In the genomic region with DNA sequence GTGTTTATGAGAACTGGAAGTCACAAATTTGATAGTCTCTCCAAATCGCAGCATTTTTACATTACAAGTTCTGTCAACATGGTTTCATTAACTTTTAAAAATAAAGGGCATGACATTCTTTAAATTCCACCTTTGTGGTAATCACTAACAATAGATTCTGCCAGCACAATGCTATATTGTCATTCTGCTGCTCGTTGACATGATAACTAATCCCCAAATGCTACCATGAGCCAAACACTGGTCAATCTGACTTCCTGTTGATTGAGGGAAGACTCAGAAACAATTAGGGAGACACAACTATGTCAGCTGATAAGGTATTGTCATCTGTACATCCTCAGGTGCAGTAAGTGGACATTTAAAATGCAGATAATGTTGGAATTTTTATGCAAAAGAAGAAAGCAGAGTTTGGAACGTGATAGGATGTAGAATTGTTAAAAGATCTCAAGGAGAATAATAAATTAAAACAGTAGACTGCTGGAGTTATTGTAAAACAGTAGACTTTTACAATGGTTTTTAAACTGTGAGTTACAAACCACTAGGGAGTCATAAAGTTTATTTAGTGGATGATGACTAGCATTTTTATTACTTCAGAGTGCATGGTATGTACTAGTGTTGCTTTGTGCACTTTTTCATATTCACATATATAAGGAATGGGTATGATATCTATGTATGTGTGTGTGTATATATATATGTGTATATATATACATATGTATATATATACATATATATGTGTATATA, we compare ENCODE assay signal across 31 cellular contexts.
DNase-seq lines count a peak whose midpoint lies in the region; ATAC-seq and TF ChIP-seq lines count a peak whose summit lies in the region.
"Had no signal": no experiment of that assay in that cellular context is flagged by ENCODE, and none has a peak within 500 bp of the region (broad histone marks: within the 10 kb centered on the region; RNA-seq: fewer than 3 reads in every experiment).

No MANE protein-coding gene starts in this region.

- H3K27me3 ChIP-seq in ascending aorta = no peaks in the 10 kb centered on the region
- H3K27me3 ChIP-seq: heart right ventricle, ovary, upper lobe of right lung had no signal

- no peaks in the 10 kb centered on the region for H3K9me3 ChIP-seq in ascending aorta
- H3K9me3 ChIP-seq: ovary, upper lobe of right lung had no signal

- POLR2A ChIA-PET in HEK293T (lab: Yijun Ruan, JAX) = no interaction called here

- H3K4me3 ChIP-seq in ascending aorta = no peak overlapping the region
- H3K4me3 ChIP-seq: heart right ventricle, ovary, smooth muscle cell, upper lobe of right lung had no signal

- no peak for ATAC-seq in HG02678 (IDR thresholded peaks at IDR 0.05; ENCODE audit: unreplicated experiment)
- ATAC-seq: activated T-cell treated with anti-CD3 and anti-CD28 coated beads, Interleukin-2, amount 50 U/mL, for 4 hours; effector memory CD8-positive, alpha-beta T cell; esophagus mucosa; heart right ventricle; upper lobe of right lung had no signal

- CTCF ChIA-PET in HEK293T (lab: Yijun Ruan, JAX) = no interaction called here

- TF ChIP-seq CTCF in ascending aorta (IDR thresholded peaks at IDR 0.05) = no peak

- H3K36me3 ChIP-seq in ascending aorta = no peaks in the 10 kb centered on the region
- H3K36me3 ChIP-seq: heart right ventricle, ovary, upper lobe of right lung had no signal

- no peak overlapping the region for H3K27ac ChIP-seq in ascending aorta
- H3K27ac ChIP-seq: C4-2B, heart right ventricle, ovary, RWPE1, upper lobe of right lung had no signal

- no peak for DNase-seq in HEK293T (ENCODE audit: extremely low spot score)
- peak; percentile 52 to 59 for DNase-seq in dermis microvascular lymphatic vessel endothelial cell (ENCODE audit: low read depth in 2 of 2)
- DNase-seq in iPS-NIHi11 (ENCODE audit: low spot score) = peak; percentile 10
- DNase-seq in stromal cell of bone marrow (ENCODE audit: low read depth) = peak; percentile 25
- DNase-seq in ureter (ENCODE audit: low spot score) = no peak
- no peak for DNase-seq in ascending aorta (ENCODE audit: low spot score in 2 of 2)
- DNase-seq in SIG-M5 treated with dmso at 0.1 percent for 504 hours (lab: John Stamatoyannopoulos, UW; ENCODE audit: unreplicated experiment) = no peak
- DNase-seq: activated CD4-positive, alpha-beta T cell treated with anti-CD3 and anti-CD28 coated beads, Interleukin-2, amount 10 ng/mL, durations not matched to agents 24 days and 14 days; activated gamma-delta T cell treated with Interleukin-2 at 50 U/mL for 16 hours; activated naive CD8-positive, alpha-beta T cell treated with anti-CD3 and anti-CD28 coated beads, Interleukin-2, amount 10 ng/mL, durations not matched to agents 7 days and 5 days; activated T-cell treated with anti-CD3 and anti-CD28 coated beads, Interleukin-2, amount 50 U/mL, for 4 hours; caudate nucleus; cortex of kidney; DMS79 treated with DMSO at 0.1 percent for 48 hours; effector memory CD8-positive, alpha-beta T cell; foreskin melanocyte; GDM1; heart right ventricle; Kasumi-1; NCI-H146; NCI-H446 treated with DMSO at 0.1 percent for 48 hours; NCI-H774; ovary; stimulated activated naive CD4-positive, alpha-beta T cell treated with Interleukin-2 at 50 U/mL for 16 hours; T1000; upper lobe of right lung had no signal

- intact Hi-C loops in ascending aorta (cut with DNase I) = no loop called here

- H3K4me1 ChIP-seq in ascending aorta = peaks cover 0 to 3% of the 10 kb centered on the region in 2 donors
- H3K4me1 ChIP-seq: upper lobe of right lung had no signal

TF ChIP-seq in HEK293T, 16 proteins besides CTCF, POLR2A, EP300 and RAD21:
- TF ChIP-seq ARNT (IDR thresholded peaks at IDR 0.05) (no peak), CTBP1 (IDR thresholded peaks at IDR 0.05; ENCODE audit: borderline replicate concordance) (0 out of 2 replicates have a peak, but pooled peaks have one; percentile 27)
- TF ChIP-seq, protein P1, sequence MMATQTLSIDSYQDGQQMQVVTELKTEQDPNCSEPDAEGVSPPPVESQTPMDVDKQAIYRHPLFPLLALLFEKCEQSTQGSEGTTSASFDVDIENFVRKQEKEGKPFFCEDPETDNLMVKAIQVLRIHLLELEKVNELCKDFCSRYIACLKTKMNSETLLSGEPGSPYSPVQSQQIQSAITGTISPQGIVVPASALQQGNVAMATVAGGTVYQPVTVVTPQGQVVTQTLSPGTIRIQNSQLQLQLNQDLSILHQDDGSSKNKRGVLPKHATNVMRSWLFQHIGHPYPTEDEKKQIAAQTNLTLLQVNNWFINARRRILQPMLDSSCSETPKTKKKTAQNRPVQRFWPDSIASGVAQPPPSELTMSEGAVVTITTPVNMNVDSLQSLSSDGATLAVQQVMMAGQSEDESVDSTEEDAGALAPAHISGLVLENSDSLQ (IDR thresholded peaks at IDR 0.05) = peak; percentile 87

Comparison
In these comparisons a context has a peak if more than half of its experiments do, and no peak if none do; other contexts are left out.
1. DNase-seq: peak in dermis microvascular lymphatic vessel endothelial cell (2 of 2), iPS-NIHi11 (single experiment) and stromal cell of bone marrow (single experiment); none in HEK293T (single experiment), ureter (single experiment), ascending aorta (0 of 2) and SIG-M5 treated with dmso at 0.1 percent for 504 hours (single experiment).